1 cellular context compared by ENCODE assay signal in the genomic region with DNA sequence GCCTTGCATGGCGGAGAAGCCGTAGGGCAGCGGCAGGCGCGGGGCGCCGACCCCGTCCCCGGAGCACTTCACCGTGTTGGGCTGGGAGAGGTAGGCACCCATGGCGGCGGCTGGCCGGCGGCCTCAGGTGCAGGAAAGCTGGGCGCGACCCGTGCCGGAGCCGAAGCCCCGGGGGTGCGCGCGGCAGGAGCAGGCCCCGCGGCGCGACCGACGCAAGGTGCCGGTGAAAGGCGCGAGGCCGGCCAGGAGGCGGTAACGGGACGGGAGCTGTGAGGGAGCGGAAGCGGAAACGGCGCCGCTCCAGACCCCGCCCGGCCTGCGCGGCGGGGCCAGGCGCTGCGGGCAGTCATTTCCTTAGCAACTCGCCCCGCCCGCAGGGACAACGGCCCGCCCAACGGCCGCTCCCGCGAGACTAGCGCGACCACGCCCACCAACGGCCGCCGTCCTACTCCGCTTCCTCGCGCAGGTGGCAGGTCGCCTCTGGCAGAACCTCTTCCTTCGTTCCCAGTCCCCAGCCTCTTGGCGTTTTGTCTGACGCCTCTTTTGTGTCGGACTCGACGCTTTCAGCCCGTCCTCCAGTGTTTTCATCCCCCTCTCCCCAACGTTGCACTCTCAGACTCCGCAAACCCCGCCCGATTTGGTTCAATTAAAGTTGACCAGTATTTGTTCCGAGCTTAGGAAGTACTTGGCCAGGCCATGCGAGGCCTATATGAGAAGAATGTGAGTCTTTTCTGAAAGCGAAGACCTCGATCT.
TF ChIP-seq lines count a peak whose summit lies in the region.

Gene PPM1G (minus strand): TSS at position 271 of the 753 bp plus-strand sequence. CDS start 169 bp downstream, at position 102.

TF ChIP-seq in K562, 482 proteins besides CTCF, POLR2A, EP300 and RAD21 (continued from another document and continues in another):
- no peak for TF ChIP-seq ZBED1 (IDR thresholded peaks at IDR 0.05)
- TF ChIP-seq, protein P1, sequence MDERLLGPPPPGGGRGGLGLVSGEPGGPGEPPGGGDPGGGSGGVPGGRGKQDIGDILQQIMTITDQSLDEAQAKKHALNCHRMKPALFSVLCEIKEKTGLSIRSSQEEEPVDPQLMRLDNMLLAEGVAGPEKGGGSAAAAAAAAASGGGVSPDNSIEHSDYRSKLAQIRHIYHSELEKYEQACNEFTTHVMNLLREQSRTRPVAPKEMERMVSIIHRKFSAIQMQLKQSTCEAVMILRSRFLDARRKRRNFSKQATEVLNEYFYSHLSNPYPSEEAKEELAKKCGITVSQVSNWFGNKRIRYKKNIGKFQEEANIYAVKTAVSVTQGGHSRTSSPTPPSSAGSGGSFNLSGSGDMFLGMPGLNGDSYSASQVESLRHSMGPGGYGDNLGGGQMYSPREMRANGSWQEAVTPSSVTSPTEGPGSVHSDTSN (CRISPR knock-in tag; IDR thresholded peaks at IDR 0.05; ENCODE audit: low read depth) = no peak
- TF ChIP-seq, protein P1 (tag; conservative IDR thresholded peaks at IDR 0.05; ENCODE audit: low read depth) = no peak
- TF ChIP-seq, protein P2, sequence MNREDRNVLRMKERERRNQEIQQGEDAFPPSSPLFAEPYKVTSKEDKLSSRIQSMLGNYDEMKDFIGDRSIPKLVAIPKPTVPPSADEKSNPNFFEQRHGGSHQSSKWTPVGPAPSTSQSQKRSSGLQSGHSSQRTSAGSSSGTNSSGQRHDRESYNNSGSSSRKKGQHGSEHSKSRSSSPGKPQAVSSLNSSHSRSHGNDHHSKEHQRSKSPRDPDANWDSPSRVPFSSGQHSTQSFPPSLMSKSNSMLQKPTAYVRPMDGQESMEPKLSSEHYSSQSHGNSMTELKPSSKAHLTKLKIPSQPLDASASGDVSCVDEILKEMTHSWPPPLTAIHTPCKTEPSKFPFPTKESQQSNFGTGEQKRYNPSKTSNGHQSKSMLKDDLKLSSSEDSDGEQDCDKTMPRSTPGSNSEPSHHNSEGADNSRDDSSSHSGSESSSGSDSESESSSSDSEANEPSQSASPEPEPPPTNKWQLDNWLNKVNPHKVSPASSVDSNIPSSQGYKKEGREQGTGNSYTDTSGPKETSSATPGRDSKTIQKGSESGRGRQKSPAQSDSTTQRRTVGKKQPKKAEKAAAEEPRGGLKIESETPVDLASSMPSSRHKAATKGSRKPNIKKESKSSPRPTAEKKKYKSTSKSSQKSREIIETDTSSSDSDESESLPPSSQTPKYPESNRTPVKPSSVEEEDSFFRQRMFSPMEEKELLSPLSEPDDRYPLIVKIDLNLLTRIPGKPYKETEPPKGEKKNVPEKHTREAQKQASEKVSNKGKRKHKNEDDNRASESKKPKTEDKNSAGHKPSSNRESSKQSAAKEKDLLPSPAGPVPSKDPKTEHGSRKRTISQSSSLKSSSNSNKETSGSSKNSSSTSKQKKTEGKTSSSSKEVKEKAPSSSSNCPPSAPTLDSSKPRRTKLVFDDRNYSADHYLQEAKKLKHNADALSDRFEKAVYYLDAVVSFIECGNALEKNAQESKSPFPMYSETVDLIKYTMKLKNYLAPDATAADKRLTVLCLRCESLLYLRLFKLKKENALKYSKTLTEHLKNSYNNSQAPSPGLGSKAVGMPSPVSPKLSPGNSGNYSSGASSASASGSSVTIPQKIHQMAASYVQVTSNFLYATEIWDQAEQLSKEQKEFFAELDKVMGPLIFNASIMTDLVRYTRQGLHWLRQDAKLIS (CRISPR knock-in tag; IDR thresholded peaks at IDR 0.05) = peak; percentile 76; the same call in 1 of the 2 replicates
- TF ChIP-seq MGA (IDR thresholded peaks at IDR 0.05) = peak; percentile 99
- no peak for TF ChIP-seq NFXL1 (CRISPR knock-in tag; IDR thresholded peaks at IDR 0.05)
- TF ChIP-seq MTA3 (IDR thresholded peaks at IDR 0.05; ENCODE audit: borderline replicate concordance) = no peak; the same call in 1 of the 2 replicates
- TF ChIP-seq ZNF644 (tag; IDR thresholded peaks at IDR 0.05; ENCODE audit: low read depth) = no peak
- TF ChIP-seq, protein P3, sequence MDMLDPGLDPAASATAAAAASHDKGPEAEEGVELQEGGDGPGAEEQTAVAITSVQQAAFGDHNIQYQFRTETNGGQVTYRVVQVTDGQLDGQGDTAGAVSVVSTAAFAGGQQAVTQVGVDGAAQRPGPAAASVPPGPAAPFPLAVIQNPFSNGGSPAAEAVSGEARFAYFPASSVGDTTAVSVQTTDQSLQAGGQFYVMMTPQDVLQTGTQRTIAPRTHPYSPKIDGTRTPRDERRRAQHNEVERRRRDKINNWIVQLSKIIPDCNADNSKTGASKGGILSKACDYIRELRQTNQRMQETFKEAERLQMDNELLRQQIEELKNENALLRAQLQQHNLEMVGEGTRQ (CRISPR knock-in tag; IDR thresholded peaks at IDR 0.05) = no peak
- TF ChIP-seq, protein P4, sequence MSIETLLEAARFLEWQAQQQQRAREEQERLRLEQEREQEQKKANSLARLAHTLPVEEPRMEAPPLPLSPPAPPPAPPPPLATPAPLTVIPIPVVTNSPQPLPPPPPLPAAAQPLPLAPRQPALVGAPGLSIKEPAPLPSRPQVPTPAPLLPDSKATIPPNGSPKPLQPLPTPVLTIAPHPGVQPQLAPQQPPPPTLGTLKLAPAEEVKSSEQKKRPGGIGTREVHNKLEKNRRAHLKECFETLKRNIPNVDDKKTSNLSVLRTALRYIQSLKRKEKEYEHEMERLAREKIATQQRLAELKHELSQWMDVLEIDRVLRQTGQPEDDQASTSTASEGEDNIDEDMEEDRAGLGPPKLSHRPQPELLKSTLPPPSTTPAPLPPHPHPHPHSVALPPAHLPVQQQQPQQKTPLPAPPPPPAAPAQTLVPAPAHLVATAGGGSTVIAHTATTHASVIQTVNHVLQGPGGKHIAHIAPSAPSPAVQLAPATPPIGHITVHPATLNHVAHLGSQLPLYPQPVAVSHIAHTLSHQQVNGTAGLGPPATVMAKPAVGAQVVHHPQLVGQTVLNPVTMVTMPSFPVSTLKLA (conservative IDR thresholded peaks at IDR 0.05) = peak in 1 of 2 experiments; percentile 73; a peak in 2 of 4 replicates
- no peak for TF ChIP-seq EGR1 (conservative IDR thresholded peaks at IDR 0.05)
- TF ChIP-seq CGGBP1 (CRISPR knock-in tag; IDR thresholded peaks at IDR 0.05) = no peak
- TF ChIP-seq KDM1A (IDR thresholded peaks at IDR 0.05) = no peak
- TF ChIP-seq ZNF740 (CRISPR knock-in tag; IDR thresholded peaks at IDR 0.05) = no peak
- TF ChIP-seq ZNF740 (tag; IDR thresholded peaks at IDR 0.05) = no peak
- peak; percentile 99 for TF ChIP-seq CHD2 (IDR thresholded peaks at IDR 0.05; ENCODE audit: low read depth, low read length)
- no peak for TF ChIP-seq ZNF436 (CRISPR knock-in tag; IDR thresholded peaks at IDR 0.05)
- TF ChIP-seq MAZ (CRISPR knock-in tag; conservative IDR thresholded peaks at IDR 0.05 in 1 of 2, IDR thresholded peaks at IDR 0.05 in 1 of 2) = peak; percentile 79 to 95
- TF ChIP-seq TRIM25 (IDR thresholded peaks at IDR 0.05; ENCODE audit: borderline replicate concordance) = no peak
- TF ChIP-seq ZBTB7A (IDR thresholded peaks at IDR 0.05; ENCODE audit: borderline replicate concordance, control insufficient read depth, low read depth, low read length) = no peak
